ENCODE assay signal across 18 cellular contexts in genomic region chr3:43363621-43364266, GRCh38.
DNase-seq lines count a peak whose midpoint lies in the region; ATAC-seq, FAIRE-seq and TF ChIP-seq lines count a peak whose summit lies in the region.
"Had no signal": no experiment of that assay in that cellular context is flagged by ENCODE, and none has a peak within 500 bp of the region (broad histone marks: within the 10 kb centered on the region; RNA-seq: fewer than 3 reads in every experiment).

No MANE protein-coding gene starts in this region.

- TF ChIP-seq EP300 in HepG2 (IDR thresholded peaks at IDR 0.05; ENCODE audit: low read depth in 2 of 2, low read length in 2 of 2) = no peak
- TF ChIP-seq EP300 in HepG2 (CRISPR knock-in tag; IDR thresholded peaks at IDR 0.05; ENCODE audit: borderline replicate concordance) = no peak
- no peak for TF ChIP-seq EP300 in esophagus muscularis mucosa (IDR thresholded peaks at IDR 0.05)

- H3K36me3 ChIP-seq in liver (ENCODE audit: control insufficient read depth in 4 of 4, insufficient read depth in 3 of 4, low read depth in 1 of 4, low read length in 3 of 4) (no peaks in the 10 kb centered on the region), HepG2 (replicated peaks in 1 of 2; ENCODE audit: control insufficient read depth in 1 of 2, insufficient read depth in 2 of 2, low read length in 2 of 2) (no peaks in the 10 kb centered on the region), esophagus muscularis mucosa (peaks cover 0 to 17% (median 5%) of the 10 kb centered on the region in 4 donors)
- H3K36me3 ChIP-seq: BE2C, breast epithelium, pancreas had no signal

- H3K4me3 ChIP-seq in liver (ENCODE audit: low read depth in 1 of 3, low read length in 3 of 3) = no peak overlapping the region
- no peak overlapping the region for H3K4me3 ChIP-seq in HepG2 (replicated peaks in 1 of 3; ENCODE audit: insufficient read depth in 1 of 3, low read depth in 2 of 3, low read length in 3 of 3)
- no peak overlapping the region for H3K4me3 ChIP-seq in esophagus muscularis mucosa
- H3K4me3 ChIP-seq: breast epithelium, pancreas had no signal

- POLR2A ChIA-PET in HepG2 (lab: Yijun Ruan, JAX) (no interaction called here), RWPE1 (lab: Yijun Ruan, JAX; ENCODE audit: low non-redundant PET) (no interaction called here)

- no peak for FAIRE-seq in HepG2 (lab: Jason Lieb, UNC)
- FAIRE-seq: pancreas had no signal

- H2AFZ ChIP-seq in HepG2 (ENCODE audit: low read length) = no peak overlapping the region

- peaks cover 23% of the 10 kb centered on the region for H3K4me1 Mint-ChIP-seq in nephron
- H3K4me1 Mint-ChIP-seq in stimulated activated naive B cell treated with anti-CD40 and anti-IgM and Interleukin-4, amounts not matched to agents 10 μg/mL and 1 μg/mL and 100 μg/mL, for 72 hours = no peaks in the 10 kb centered on the region

- H3K36me3 Mint-ChIP-seq in nephron (ENCODE audit: low read depth) = peaks cover 12% of the 10 kb centered on the region
- H3K36me3 Mint-ChIP-seq in stimulated activated naive B cell treated with anti-CD40 and anti-IgM and Interleukin-4, amounts not matched to agents 10 μg/mL and 1 μg/mL and 100 μg/mL, for 72 hours = peaks cover 2 to 27% of the 10 kb centered on the region in 2 donors
- H3K36me3 Mint-ChIP-seq: type B pancreatic cell had no signal

- no peaks in the 10 kb centered on the region for H3K27me3 Mint-ChIP-seq in nephron (ENCODE audit: low read depth)
- no peaks in the 10 kb centered on the region for H3K27me3 Mint-ChIP-seq in stimulated activated naive B cell treated with anti-CD40 and anti-IgM and Interleukin-4, amounts not matched to agents 10 μg/mL and 1 μg/mL and 100 μg/mL, for 72 hours
- H3K27me3 Mint-ChIP-seq: effector memory CD8-positive, alpha-beta T cell; T-cell; type B pancreatic cell had no signal

- H3K4me1 ChIP-seq in liver (ENCODE audit: control insufficient read depth in 4 of 4, insufficient read depth in 4 of 4, low read length in 3 of 4) (peaks cover 0 to 2% (median 0%) of the 10 kb centered on the region in 4 donors), HepG2 (ENCODE audit: insufficient read depth, low read length) (no peaks in the 10 kb centered on the region), esophagus muscularis mucosa (peaks cover 10 to 23% (median 19%) of the 10 kb centered on the region in 4 donors)
- H3K4me1 ChIP-seq: BE2C, breast epithelium, pancreas had no signal

- no peaks in the 10 kb centered on the region for H4K20me1 ChIP-seq in HepG2 (ENCODE audit: insufficient read depth, low read length)

- no peak for ATAC-seq in HepG2
- ATAC-seq in stimulated activated naive B cell treated with anti-CD40 and anti-IgM and Interleukin-4, amounts not matched to agents 10 μg/mL and 1 μg/mL and 100 μg/mL, for 72 hours (replicated peaks) = no peak
- ATAC-seq: effector memory CD8-positive, alpha-beta T cell; PC-3; T-cell had no signal

- no peak overlapping the region for H3K4me2 ChIP-seq in HepG2 (ENCODE audit: low read depth, low read length)

- 87% methylated on average over 26 of the region's 26 CpGs for WGBS in liver
- WGBS in HepG2 (ENCODE audit: low lambda C conversion rate) = 66% methylated on average over 4 of the region's 26 CpGs
- WGBS in esophagus muscularis mucosa = 96% methylated on average over 3 of the region's 26 CpGs

- intact Hi-C loops in HepG2 (cut with micrococcal nuclease; ENCODE audit: unreplicated experiment) (no loop called here), esophagus muscularis mucosa (cut with DNase I) (no loop called here)

- no peak overlapping the region for H3K27ac ChIP-seq in liver (ENCODE audit: low read depth in 1 of 2, low read length in 2 of 2)
- H3K27ac ChIP-seq in HepG2 (ENCODE audit: extremely low read length, insufficient read depth, low read length) = no peak overlapping the region
- H3K27ac ChIP-seq in esophagus muscularis mucosa (replicated peaks in 1 of 4) = no peak overlapping the region
- H3K27ac ChIP-seq in RWPE1 = no peak overlapping the region
- H3K27ac ChIP-seq: breast epithelium, pancreas had no signal

- H3K27me3 ChIP-seq in liver (ENCODE audit: control insufficient read depth in 4 of 4, insufficient read depth in 4 of 4, low read length in 3 of 4) (no peaks in the 10 kb centered on the region), HepG2 (ENCODE audit: control insufficient read depth in 1 of 2, insufficient read depth in 2 of 2, low read length in 2 of 2) (no peaks in the 10 kb centered on the region), esophagus muscularis mucosa (no peaks in the 10 kb centered on the region)
- H3K27me3 ChIP-seq: BE2C, breast epithelium, pancreas had no signal

- TF ChIP-seq RAD21 in liver (IDR thresholded peaks at IDR 0.05) = no peak
- TF ChIP-seq RAD21 in HepG2 (CRISPR knock-in tag; IDR thresholded peaks at IDR 0.05) = no peak

- TF ChIP-seq POLR2A in HepG2 (IDR thresholded peaks at IDR 0.05; ENCODE audit: insufficient read depth in 1 of 2, low read depth in 2 of 2, low read length in 2 of 2) (no peak), esophagus muscularis mucosa (IDR thresholded peaks at IDR 0.05; ENCODE audit: low read depth) (no peak)

- no peaks in the 10 kb centered on the region for H3K79me2 ChIP-seq in HepG2 (ENCODE audit: insufficient read depth, low read length)

- H3K9me3 ChIP-seq in liver (ENCODE audit: control insufficient read depth in 4 of 4, low read length in 3 of 4) (no peaks in the 10 kb centered on the region), HepG2 (ENCODE audit: low read length) (no peaks in the 10 kb centered on the region), esophagus muscularis mucosa (no peaks in the 10 kb centered on the region)
- H3K9me3 ChIP-seq: BE2C, breast epithelium, pancreas had no signal

- H3K27ac Mint-ChIP-seq in nephron = peak overlapping the region; percentile 3 to 47 (median 34)
- no peak overlapping the region for H3K27ac Mint-ChIP-seq in stimulated activated naive B cell treated with anti-CD40 and anti-IgM and Interleukin-4, amounts not matched to agents 10 μg/mL and 1 μg/mL and 100 μg/mL, for 72 hours
- H3K27ac Mint-ChIP-seq: type B pancreatic cell had no signal

- no peaks in the 10 kb centered on the region for H3K9me3 Mint-ChIP-seq in nephron
- H3K9me3 Mint-ChIP-seq in stimulated activated naive B cell treated with anti-CD40 and anti-IgM and Interleukin-4, amounts not matched to agents 10 μg/mL and 1 μg/mL and 100 μg/mL, for 72 hours = peaks cover 0 to 1% of the 10 kb centered on the region in 2 donors
- H3K9me3 Mint-ChIP-seq: effector memory CD8-positive, alpha-beta T cell; T-cell; type B pancreatic cell had no signal

- CTCF ChIA-PET in HepG2 (lab: Yijun Ruan, JAX; ENCODE audit: low intra/inter-chr PET ratio, low total read pairs) = no interaction called here
- CTCF ChIA-PET in RWPE1 (lab: Yijun Ruan, JAX) = interaction anchor here (0.7 kb wide), 1 partner anchor 39 kb away, joined by 4 read pairs; no protein-coding TSS in a partner anchor

- H3K9ac ChIP-seq in liver (ENCODE audit: low read depth in 1 of 2, low read length in 2 of 2) (no peak overlapping the region), HepG2 (ENCODE audit: insufficient read depth, low read depth, low read length) (no peak overlapping the region)

- no TSS peak for BruUV-seq in HepG2 (replicated peaks; lab: Mats Ljungman, UMichigan)

- TF ChIP-seq CTCF in liver (IDR thresholded peaks at IDR 0.05; ENCODE audit: low read depth, low read length, missing input control) (no peak), HepG2 (CRISPR knock-in tag; IDR thresholded peaks at IDR 0.05) (no peak), esophagus muscularis mucosa (IDR thresholded peaks at IDR 0.05) (no peak), nephron (IDR thresholded peaks at IDR 0.05; ENCODE audit: unreplicated experiment in 3 of 3) (no peak), RWPE1 (conservative IDR thresholded peaks at IDR 0.05; ENCODE audit: low read depth) (no peak)

- no peak for DNase-seq in HepG2 (ENCODE audit: low spot score)
- peak; percentile 92 for DNase-seq in esophagus muscularis mucosa (ENCODE audit: extremely low spot score)
- DNase-seq in RWPE1 (ENCODE audit: low spot score) = no peak
- no peak for DNase-seq in AG08396 (ENCODE audit: low spot score)
- DNase-seq in stimulated activated naive B cell treated with anti-CD40 and anti-IgM and Interleukin-4, amounts not matched to agents 10 μg/mL and 1 μg/mL and 100 μg/mL, for 72 hours = no peak
- no peak for DNase-seq in iPS-NIHi7 (ENCODE audit: extremely low spot score)
- DNase-seq: activated CD4-positive, alpha-beta T cell treated with anti-CD3 and anti-CD28 coated beads for 1 hour; BE2C; effector memory CD8-positive, alpha-beta T cell; hypothalamus; NCI-H1092 treated with DMSO at 0.1 percent for 48 hours; PC-3; T-cell had no signal

- no peak overlapping the region for H3K4me3 Mint-ChIP-seq in nephron
- H3K4me3 Mint-ChIP-seq in stimulated activated naive B cell treated with anti-CD40 and anti-IgM and Interleukin-4, amounts not matched to agents 10 μg/mL and 1 μg/mL and 100 μg/mL, for 72 hours = no peak overlapping the region
- H3K4me3 Mint-ChIP-seq: effector memory CD8-positive, alpha-beta T cell; T-cell; type B pancreatic cell had no signal

- in situ Hi-C loops in HepG2 (cut with HindIII; ENCODE audit: extremely low pct_ligation_motif_present, low pct_unique_long_range_greater_than_20kb) = no loop called here

TF ChIP-seq in liver, 16 proteins besides CTCF, POLR2A, EP300 and RAD21:
- no peak for TF ChIP-seq YY1 (IDR thresholded peaks at IDR 0.05)
- peak; percentile 35 for TF ChIP-seq NR2F2 (IDR thresholded peaks at IDR 0.05)
TF ChIP-seq in liver: peak in this region for 1.

TF ChIP-seq in HepG2, 621 proteins besides CTCF, POLR2A, EP300 and RAD21:
- no peak for TF ChIP-seq HNF4A (CRISPR knock-in tag; IDR thresholded peaks at IDR 0.05)
- TF ChIP-seq ZNF446 (CRISPR knock-in tag; IDR thresholded peaks at IDR 0.05) = no peak
TF ChIP-seq in HepG2: peak in this region for 0.
